In the genomic region with DNA sequence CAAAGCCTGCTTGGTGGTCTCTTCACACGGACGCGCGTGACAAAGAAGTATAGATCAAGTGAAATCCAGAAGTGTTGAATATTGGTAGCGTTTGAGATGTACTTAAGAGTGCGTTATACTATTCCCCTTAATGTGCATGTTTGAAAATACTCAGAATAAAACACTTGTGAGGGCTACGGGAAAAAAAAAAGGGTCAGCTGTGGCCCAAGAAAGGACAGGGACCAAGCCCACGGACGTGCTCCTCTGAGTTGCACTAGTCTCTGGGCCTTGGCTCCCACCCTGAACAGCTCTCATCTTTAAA, we compare ENCODE assay signal across 8 cellular contexts. TPM values are rescaled to one million over a fixed set of nuclear protein-coding genes. Genes with fewer than 3 reads are reported as not detected.
A peak's percentile ranks its signal among the peaks of the same experiment; 100 is the strongest.
DNase-seq lines count a peak whose midpoint lies in the region; ATAC-seq and TF ChIP-seq lines count a peak whose summit lies in the region.

No MANE protein-coding gene starts in this region.

- no peak for ATAC-seq in activated CD8-positive, alpha-beta memory T cell treated with anti-CD3 and anti-CD28 coated beads, Interleukin-2, amount 10 ng/mL, durations not matched to agents 7 days and 5 days
- no peak for ATAC-seq in right lobe of liver

- H3K27ac Mint-ChIP-seq in activated CD8-positive, alpha-beta memory T cell treated with anti-CD3 and anti-CD28 coated beads, Interleukin-2, amount 10 ng/mL, durations not matched to agents 7 days and 5 days, result peak overlapping the region; percentile 97

- no peaks in the 10 kb centered on the region for H3K27me3 Mint-ChIP-seq in activated CD8-positive, alpha-beta memory T cell treated with anti-CD3 and anti-CD28 coated beads, Interleukin-2, amount 10 ng/mL, durations not matched to agents 7 days and 5 days

- CTCF ChIA-PET in activated CD8-positive, alpha-beta memory T cell treated with anti-CD3 and anti-CD28 coated beads, Interleukin-2, amount 10 ng/mL, durations not matched to agents 7 days and 5 days (lab: Charles Lee), result no interaction called here

- peak overlapping the region; percentile 90 for H3K4me3 Mint-ChIP-seq in activated CD8-positive, alpha-beta memory T cell treated with anti-CD3 and anti-CD28 coated beads, Interleukin-2, amount 10 ng/mL, durations not matched to agents 7 days and 5 days

- TF ChIP-seq POLR2A in adrenal gland (IDR thresholded peaks at IDR 0.05), result no peak
- TF ChIP-seq POLR2A in right lobe of liver (IDR thresholded peaks at IDR 0.05), result no peak

- H3K4me1 ChIP-seq in adrenal gland (replicated peaks in 1 of 2) (peaks cover 11 to 18% of the 10 kb centered on the region in 2 donors), right lobe of liver (peaks cover 0 to 6% (median 0%) of the 10 kb centered on the region in 4 donors), tibial artery (peaks cover 3 to 26% (median 18%) of the 10 kb centered on the region in 4 donors)

- H3K36me3 ChIP-seq in adrenal gland (replicated peaks in 1 of 2) (peaks cover 0 to 33% of the 10 kb centered on the region in 2 donors), right lobe of liver (peaks cover 0 to 30% (median 18%) of the 10 kb centered on the region in 4 donors), tibial artery (peaks cover 22 to 32% (median 29%) of the 10 kb centered on the region in 3 donors)

- H3K4me3 ChIP-seq in adrenal gland (peak overlapping the region in 3 of 4 donors; percentile 12 to 95 (median 76)), right lobe of liver (peak overlapping the region; percentile 97 to 100 (median 99)), tibial artery (peak overlapping the region; percentile 93 to 100)

- peak overlapping the region; percentile 51 to 90 (median 87) for H3K27ac ChIP-seq in adrenal gland
- peak overlapping the region; percentile 61 to 90 (median 87) for H3K27ac ChIP-seq in right lobe of liver
- peak overlapping the region; percentile 89 to 91 for H3K27ac ChIP-seq in tibial artery

- no peak for DNase-seq in activated CD8-positive, alpha-beta memory T cell treated with anti-CD3 and anti-CD28 coated beads, Interleukin-2, amount 10 ng/mL, durations not matched to agents 7 days and 5 days
- DNase-seq in activated CD8-positive, alpha-beta memory T cell treated with anti-CD3 and anti-CD28 coated beads, Interleukin-2, amount 50 U/mL, for 4 hours, result no peak
- DNase-seq in adrenal gland, result no peak
- DNase-seq in right lobe of liver, result no peak
- no peak for DNase-seq in tibial artery
- no peak for DNase-seq in NCI-H524 treated with DMSO at 0.1 percent for 48 hours (lab: John Stamatoyannopoulos, UW)
- DNase-seq in midbrain (lab: John Stamatoyannopoulos, UW), result no peak
- DNase-seq in NCI-H1092 (lab: John Stamatoyannopoulos, UW), result no peak

- H3K27me3 ChIP-seq in adrenal gland (no peaks in the 10 kb centered on the region), right lobe of liver (no peaks in the 10 kb centered on the region), tibial artery (no peaks in the 10 kb centered on the region)

- TF ChIP-seq CTCF in adrenal gland (IDR thresholded peaks at IDR 0.05) (no peak), right lobe of liver (IDR thresholded peaks at IDR 0.05) (no peak), tibial artery (IDR thresholded peaks at IDR 0.05) (no peak)

- H3K9me3 Mint-ChIP-seq in activated CD8-positive, alpha-beta memory T cell treated with anti-CD3 and anti-CD28 coated beads, Interleukin-2, amount 10 ng/mL, durations not matched to agents 7 days and 5 days (ENCODE audit: low read depth), result no peaks in the 10 kb centered on the region

- peaks cover 24% of the 10 kb centered on the region for H3K36me3 Mint-ChIP-seq in activated CD8-positive, alpha-beta memory T cell treated with anti-CD3 and anti-CD28 coated beads, Interleukin-2, amount 10 ng/mL, durations not matched to agents 7 days and 5 days

- intact Hi-C loops in adrenal gland (cut with DNase I), result no loop called here
- intact Hi-C loops in right lobe of liver (cut with DNase I), result no loop called here
- intact Hi-C loops in tibial artery (cut with DNase I; ENCODE audit: low total_unique reads), result loop anchor here (2.0 to 5.0 kb wide), 3 partner anchors 15 to 81 kb away; a partner anchor contains a TSS

- 8 to 10% (median 9%) methylated on average over 9 of the region's 9 CpGs for WGBS in adrenal gland, 4 donors
- 5% methylated on average over 9 of the region's 9 CpGs for whole genome bisulfite sequencing in right lobe of liver (ENCODE audit: insufficient coverage, low coverage, low lambda C conversion rate, missing lambda C conversion rate)

- H3K9me3 ChIP-seq in adrenal gland (replicated peaks in 1 of 3), result no peaks in the 10 kb centered on the region
- H3K9me3 ChIP-seq in right lobe of liver, result no peaks in the 10 kb centered on the region
- no peaks in the 10 kb centered on the region for H3K9me3 ChIP-seq in tibial artery

- peaks cover 18% of the 10 kb centered on the region for H3K4me1 Mint-ChIP-seq in activated CD8-positive, alpha-beta memory T cell treated with anti-CD3 and anti-CD28 coated beads, Interleukin-2, amount 10 ng/mL, durations not matched to agents 7 days and 5 days

RNA-seq across cellular contexts. Expression of a gene that starts 0.6 kb away (rescaled TPM):
- total RNA-seq in activated CD8-positive, alpha-beta memory T cell treated with anti-CD3 and anti-CD28 coated beads, Interleukin-2, amount 10 ng/mL, durations not matched to agents 7 days and 5 days, result 100 to 1,000 TPM; 110 to 117 TPM
- total RNA-seq in adrenal gland (10 to 100 TPM; 60.6 to 92.9 (median 77.9) TPM), right lobe of liver (10 to 100 TPM; 27.8 to 46.5 (median 31.0) TPM)
- polyA plus RNA-seq in adrenal gland, result 100 to 1,000 TPM in 1 of 3 donors, 10 to 100 TPM in 2; 23.9 to 107 (median 80.7) TPM

RNA-seq across cellular contexts. Expression of a gene that starts 13.3 kb away (rescaled TPM):
- total RNA-seq in activated CD8-positive, alpha-beta memory T cell treated with anti-CD3 and anti-CD28 coated beads, Interleukin-2, amount 10 ng/mL, durations not matched to agents 7 days and 5 days, result 1 to 10 TPM; 1.2 to 1.9 TPM
- total RNA-seq in adrenal gland, result 1 to 10 TPM in 5 of 8 donors, under 1 TPM in 1, not detected in 2; 0.96 to 2.6 (median 2.2) TPM
- 1 to 10 TPM in 2 of 3 donors, under 1 TPM in 1; 0.38 to 5.3 (median 5.0) TPM for polyA plus RNA-seq in adrenal gland
- 1 to 10 TPM in 1 of 6 experiments, under 1 TPM in 3, not detected in 2; 0.38 to 1.2 (median 0.57) TPM for total RNA-seq in right lobe of liver

RNA-seq across cellular contexts. Expression of a gene that starts 15.7 kb away (rescaled TPM):
- total RNA-seq in activated CD8-positive, alpha-beta memory T cell treated with anti-CD3 and anti-CD28 coated beads, Interleukin-2, amount 10 ng/mL, durations not matched to agents 7 days and 5 days, result 10 to 100 TPM; 49.0 to 59.2 TPM
- total RNA-seq in adrenal gland (10 to 100 TPM in 5 of 8 donors, 1 to 10 TPM in 3; 6.2 to 22.4 (median 10.8) TPM), right lobe of liver (1 to 10 TPM; 3.7 to 6.1 (median 4.4) TPM)
- polyA plus RNA-seq in adrenal gland, result 10 to 100 TPM in 2 of 3 donors, 1 to 10 TPM in 1; 5.2 to 38.2 (median 20.7) TPM

RNA-seq across cellular contexts. Expression of a gene that starts 19.9 kb away (rescaled TPM):
- total RNA-seq in activated CD8-positive, alpha-beta memory T cell treated with anti-CD3 and anti-CD28 coated beads, Interleukin-2, amount 10 ng/mL, durations not matched to agents 7 days and 5 days, result 100 to 1,000 TPM; 394 to 417 TPM
- total RNA-seq in adrenal gland (100 to 1,000 TPM; 289 to 694 (median 436) TPM), right lobe of liver (100 to 1,000 TPM; 189 to 697 (median 228) TPM)
- 1,000 to 10,000 TPM in 2 of 3 donors, 100 to 1,000 TPM in 1; 626 to 1,985 (median 1,187) TPM for polyA plus RNA-seq in adrenal gland

RNA-seq across cellular contexts. Expression of a gene that starts 38.1 kb away (rescaled TPM):
- total RNA-seq in activated CD8-positive, alpha-beta memory T cell treated with anti-CD3 and anti-CD28 coated beads, Interleukin-2, amount 10 ng/mL, durations not matched to agents 7 days and 5 days, result under 1 TPM in 1 of 2 experiments, not detected in 1; 0.30 TPM
- not detected for total RNA-seq in adrenal gland
- polyA plus RNA-seq in adrenal gland, result 1 to 10 TPM in 1 of 3 donors, not detected in 2; 1.2 TPM
- total RNA-seq in right lobe of liver, result under 1 TPM in 1 of 6 experiments, not detected in 5; 0.27 TPM
